ENCODE assay signal across 1 cellular context in genomic region chr11:129590753-129591475, GRCh38.
TF ChIP-seq lines count a peak whose summit lies in the region.

No MANE protein-coding gene starts in this region.

TF ChIP-seq in H1, 55 proteins besides CTCF, POLR2A, EP300 and RAD21:
- TF ChIP-seq ATF2 (IDR thresholded peaks at IDR 0.05; ENCODE audit: low read length) (no peak), POLR2AphosphoS5 (IDR thresholded peaks at IDR 0.05; ENCODE audit: low read depth, low read length) (no peak), KDM1A (IDR thresholded peaks at IDR 0.05; ENCODE audit: borderline replicate concordance, low read length) (peak; percentile 58; the same call in 1 of the 2 replicates)
